Comparison of ENCODE assay signal across 1 cellular context in the genomic region with DNA sequence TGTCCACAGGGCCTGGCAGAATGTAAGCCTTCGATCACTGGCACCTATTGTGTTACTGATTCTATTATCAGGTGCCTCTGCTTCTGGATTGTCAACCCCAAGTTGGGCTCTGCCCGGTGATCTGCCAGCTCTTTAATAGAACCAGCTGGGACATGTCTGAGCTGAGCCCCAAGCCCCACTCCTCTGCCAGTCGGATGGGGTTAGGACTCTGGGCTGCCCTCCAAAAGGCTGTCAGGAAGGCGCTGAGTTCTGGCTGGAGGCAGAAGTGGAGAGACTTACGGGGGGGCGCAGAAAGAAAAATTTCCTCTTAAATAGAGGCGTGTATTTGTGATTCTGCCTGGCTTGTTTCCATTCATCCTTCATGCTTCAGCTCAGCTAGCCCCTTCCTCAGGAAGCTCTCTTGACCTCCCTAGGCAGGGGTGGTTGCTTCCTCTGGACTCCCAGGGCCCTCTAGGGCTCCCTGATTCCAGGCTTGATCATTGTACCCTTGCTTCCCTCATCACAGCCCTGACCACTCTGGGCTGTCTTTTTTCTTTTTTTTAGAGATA.
TF ChIP-seq lines count a peak whose summit lies in the region.

No MANE protein-coding gene starts in this region.

TF ChIP-seq in GM23338, 12 proteins besides CTCF, POLR2A, EP300 and RAD21 (continued from another document):
- TF ChIP-seq POLR2AphosphoS5 (IDR thresholded peaks at IDR 0.05; ENCODE audit: low read depth) = no peak
- no peak for TF ChIP-seq ZNF331 (CRISPR knock-in tag; IDR thresholded peaks at IDR 0.05; ENCODE audit: low read depth)
